10 cellular contexts compared by ENCODE assay signal in the genomic region with DNA sequence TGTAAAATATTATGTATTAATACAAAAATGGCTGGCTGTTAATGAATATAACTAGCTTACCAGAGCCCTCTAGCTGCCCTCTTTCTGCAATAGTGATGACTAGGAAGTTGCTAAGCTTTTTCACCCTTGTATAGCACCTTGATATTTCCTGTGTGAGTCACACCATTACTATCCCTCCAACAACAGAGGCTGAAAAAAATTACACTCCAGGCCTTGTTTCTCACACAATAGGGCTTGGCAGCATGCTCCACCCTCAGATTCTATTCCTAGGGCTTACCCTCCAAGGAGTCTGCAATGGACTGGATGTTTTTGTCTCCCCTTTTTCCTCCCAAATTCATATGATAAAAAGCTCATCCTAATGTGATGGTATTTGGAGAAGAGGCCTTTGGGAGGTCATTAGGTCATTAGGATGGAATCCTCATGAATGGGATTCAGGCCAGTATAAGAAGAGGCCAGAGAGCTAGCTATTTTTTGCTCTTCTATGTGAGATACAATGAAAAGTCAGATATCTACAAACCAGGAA.
DNase-seq lines count a peak whose midpoint lies in the region; ATAC-seq and TF ChIP-seq lines count a peak whose summit lies in the region.
"Had no signal": no experiment of that assay in that cellular context is flagged by ENCODE, and none has a peak within 500 bp of the region (broad histone marks: within the 10 kb centered on the region; RNA-seq: fewer than 3 reads in every experiment).

No MANE protein-coding gene starts in this region.

- no peak overlapping the region for H3K4me3 Mint-ChIP-seq in GM23338
- H3K4me3 Mint-ChIP-seq: T-helper 2 cell treated with Interferon-gamma antibody and Interleukin-4, amounts not matched to agents 5 μg/mL and 100 μg/mL, for 36 hours had no signal

- no peak overlapping the region for H3K23ac ChIP-seq in neuronal stem cell (ENCODE audit: low read depth, low read length, poor library complexity)

- H3F3A ChIP-seq in GM23338 (replicated peaks; ENCODE audit: low read depth) = no peaks in the 10 kb centered on the region

- no peaks in the 10 kb centered on the region for H3K79me1 ChIP-seq in neuronal stem cell (ENCODE audit: low read depth, low read length)

- H3K4me3 ChIP-seq in GM23338 (no peak overlapping the region), neuronal stem cell (ENCODE audit: low read length in 2 of 2) (no peak overlapping the region), Peyer's patch (no peak overlapping the region)

- TF ChIP-seq CTCF in GM23338 (conservative IDR thresholded peaks at IDR 0.05; ENCODE audit: low read depth in 2 of 2) = no peak
- no peak for TF ChIP-seq CTCF in RWPE1 (conservative IDR thresholded peaks at IDR 0.05; ENCODE audit: low read depth)
- TF ChIP-seq CTCF in Peyer's patch (IDR thresholded peaks at IDR 0.05) = no peak

- H3K27me3 ChIP-seq in GM23338 (ENCODE audit: insufficient read depth) (no peaks in the 10 kb centered on the region), neuronal stem cell (ENCODE audit: control insufficient read depth in 3 of 3, insufficient read depth in 3 of 3, low read depth in 1 of 3, low read length in 3 of 3) (no peaks in the 10 kb centered on the region), Peyer's patch (no peaks in the 10 kb centered on the region)

- H2BK5ac ChIP-seq in neuronal stem cell (ENCODE audit: low read length) = no peak overlapping the region

- H2AFZ ChIP-seq in GM23338 (peak overlapping the region; percentile 29), neuronal stem cell (ENCODE audit: low read length) (peak overlapping the region; percentile 24)

- no peak overlapping the region for H2BK12ac ChIP-seq in neuronal stem cell (ENCODE audit: low read length)

- no peak overlapping the region for H4K8ac ChIP-seq in neuronal stem cell (ENCODE audit: low read depth, low read length)

- no peak overlapping the region for H2BK120ac ChIP-seq in neuronal stem cell (ENCODE audit: low read depth, low read length)

- no peak overlapping the region for H3K18ac ChIP-seq in neuronal stem cell (ENCODE audit: low read length)

- no peak overlapping the region for H4K91ac ChIP-seq in neuronal stem cell (ENCODE audit: low read depth, low read length, poor library complexity)

- no peak overlapping the region for H2AK5ac ChIP-seq in neuronal stem cell (ENCODE audit: low read depth, low read length)

- no peak overlapping the region for H3K27ac Mint-ChIP-seq in GM23338
- H3K27ac Mint-ChIP-seq: activated naive CD4-positive, alpha-beta T cell treated with anti-CD3 and anti-CD28 coated beads, Interleukin-2, amount 50 U/mL, for 72 hours; T-helper 2 cell treated with Interferon-gamma antibody and Interleukin-4, amounts not matched to agents 5 μg/mL and 100 μg/mL, for 36 hours had no signal

- CTCF ChIA-PET in RWPE1 (lab: Yijun Ruan, JAX) = interaction anchor here (0.6 to 1.2 kb wide), 4 partner anchors 9 to 153 kb away, joined by 3 to 4 read pairs (median 3); no protein-coding TSS in a partner anchor

- no peak overlapping the region for H3K9ac ChIP-seq in neuronal stem cell (ENCODE audit: low read depth, low read length, poor library complexity)

- H3K4me2 ChIP-seq in GM23338 (peak overlapping the region; percentile 11; the same call in 1 of the 2 replicates), neuronal stem cell (ENCODE audit: insufficient read depth, low read length, poor library complexity, severe bottlenecking) (no peak overlapping the region)

- POLR2A ChIA-PET in RWPE1 (lab: Yijun Ruan, JAX; ENCODE audit: low non-redundant PET) = interaction anchor here (0.6 to 0.7 kb wide), 2 partner anchors 19 to 919 kb away, joined by 3 to 7 read pairs; no protein-coding TSS in a partner anchor

- H3K4me1 ChIP-seq in GM23338 (ENCODE audit: insufficient read depth) (peaks cover 6% of the 10 kb centered on the region; the same call in 1 of the 2 replicates), neuronal stem cell (ENCODE audit: control insufficient read depth in 2 of 2, insufficient read depth in 1 of 2, low read depth in 1 of 2, low read length in 2 of 2) (peaks cover 8 to 24% of the 10 kb centered on the region in 2 donors), Peyer's patch (no peaks in the 10 kb centered on the region)

- H3K4ac ChIP-seq in neuronal stem cell (ENCODE audit: low read length) = no peak overlapping the region

- no peak overlapping the region for H2BK15ac ChIP-seq in neuronal stem cell (ENCODE audit: low read length)

- H3K9me3 Mint-ChIP-seq in GM23338 = no peaks in the 10 kb centered on the region
- H3K9me3 Mint-ChIP-seq: T-helper 2 cell treated with Interferon-gamma antibody and Interleukin-4, amounts not matched to agents 5 μg/mL and 100 μg/mL, for 36 hours had no signal

- no peaks in the 10 kb centered on the region for H3K79me2 ChIP-seq in GM23338 (replicated peaks; ENCODE audit: insufficient read depth)

- peaks cover 8% of the 10 kb centered on the region for H3K4me1 Mint-ChIP-seq in GM23338

- peaks cover 4% of the 10 kb centered on the region for H3K27me3 Mint-ChIP-seq in GM23338 (ENCODE audit: insufficient read depth, low read depth, poor library complexity)

- H3K27ac ChIP-seq in GM23338 (ENCODE audit: low read depth) (no peak overlapping the region; the same call in 1 of the 2 replicates), RWPE1 (no peak overlapping the region), neuronal stem cell (replicated peaks; ENCODE audit: low read length) (peak overlapping the region; percentile 44), Peyer's patch (no peak overlapping the region)

- ATAC-seq in GM23338 = peak; percentile 48; the same call in 2 of the 3 replicates
- ATAC-seq in GM18517 (IDR thresholded peaks at IDR 0.05; ENCODE audit: unreplicated experiment) = no peak

- no peak for TF ChIP-seq POLR2A in Peyer's patch (IDR thresholded peaks at IDR 0.05)

- H3K9me3 ChIP-seq in neuronal stem cell (replicated peaks in 1 of 2; ENCODE audit: control insufficient read depth in 2 of 2, insufficient read depth in 1 of 2, low read depth in 1 of 2, low read length in 2 of 2) (peaks cover 3 to 21% of the 10 kb centered on the region in 2 donors), Peyer's patch (no peaks in the 10 kb centered on the region)

- DNase-seq in GM23338 (ENCODE audit: low spot score) (no peak), RWPE1 (ENCODE audit: low spot score) (peak; percentile 91), fibroblast of gingiva (ENCODE audit: low read depth) (peak; percentile 13), neuronal stem cell (ENCODE audit: low spot score) (no peak), mesenteric fat pad (ENCODE audit: low spot score) (no peak), Peyer's patch (no peak)
- no peak for DNase-seq in activated CD4-positive, CD25-positive, alpha-beta regulatory T cell treated with anti-CD3 and anti-CD28 coated beads, Interleukin-2, amount 50 U/mL, for 72 hours

- no peak overlapping the region for H3K14ac ChIP-seq in neuronal stem cell (ENCODE audit: low read length)

- H3K9me2 ChIP-seq in GM23338 (ENCODE audit: insufficient read depth) = 0 out of 2 replicates have a peak, but pooled peaks cover 5% of the 10 kb centered on the region

- no peaks in the 10 kb centered on the region for H4K20me1 ChIP-seq in GM23338 (replicated peaks; ENCODE audit: insufficient read depth)

- no peaks in the 10 kb centered on the region for H3K36me3 ChIP-seq in GM23338 (ENCODE audit: insufficient read depth)
- no peaks in the 10 kb centered on the region for H3K36me3 ChIP-seq in neuronal stem cell (replicated peaks in 1 of 2; ENCODE audit: control insufficient read depth in 2 of 2, insufficient read depth in 2 of 2, low read length in 2 of 2)
- H3K36me3 ChIP-seq in Peyer's patch = no peaks in the 10 kb centered on the region

- H3K36me3 Mint-ChIP-seq in GM23338 (ENCODE audit: low read depth) = no peaks in the 10 kb centered on the region; the same call in 2 of the 3 replicates

Comparison
In these comparisons a context has a peak if more than half of its experiments do, and no peak if none do; other contexts are left out.
1. DNase-seq: peak in RWPE1 (single experiment) and fibroblast of gingiva (single experiment); none in GM23338 (single experiment), neuronal stem cell (single experiment), activated CD4-positive, CD25-positive, alpha-beta regulatory T cell treated with anti-CD3 and anti-CD28 coated beads, Interleukin-2, amount 50 U/mL, for 72 hours (single experiment), mesenteric fat pad (single experiment) and Peyer's patch (0 of 3).